In the genomic region with DNA sequence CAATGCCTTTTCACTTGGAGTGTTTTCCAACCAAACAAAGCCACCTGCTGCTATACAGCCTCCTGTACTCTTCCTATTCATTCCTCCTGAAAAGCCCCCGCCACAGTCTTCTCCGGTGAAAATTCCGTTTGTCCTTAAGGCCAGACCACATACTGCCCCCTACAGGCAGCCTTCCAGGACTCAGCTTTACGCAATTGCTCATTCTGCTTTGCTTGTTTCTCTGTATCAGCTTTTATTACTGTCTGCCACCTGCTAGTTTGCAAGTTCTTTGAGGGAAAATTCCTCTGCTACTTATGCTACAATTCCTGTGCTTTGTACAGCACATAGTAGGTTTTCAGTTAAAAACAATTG, we compare ENCODE assay signal across 8 cellular contexts.
DNase-seq lines count a peak whose midpoint lies in the region; ATAC-seq, FAIRE-seq and TF ChIP-seq lines count a peak whose summit lies in the region.
"Not testable (repeated sequence)": the region's sequence is repeated elsewhere in the genome, so short reads cannot be mapped to it uniquely, and the experiment has no call there.

No MANE protein-coding gene starts in this region.

- H3K14ac ChIP-seq in H1 (ENCODE audit: insufficient read length) = not testable (repeated sequence)

- peaks cover 12% of the 10 kb centered on the region for H3K4me1 Mint-ChIP-seq in WTC11

- POLR2A ChIA-PET in HEK293 (lab: Yijun Ruan, JAX); WTC11 (lab: Charles Lee); H1 (lab: Charles Lee; ENCODE audit: partially characterized antibody); HepG2 (lab: Yijun Ruan, JAX): not testable (repeated sequence)

- not testable (repeated sequence) for TF ChIP-seq CTCF in HEK293 (tag by site-specific recombination; IDR thresholded peaks at IDR 0.05)
- TF ChIP-seq CTCF in WTC11 (IDR thresholded peaks at IDR 0.05) (peak; percentile 30; the same call in 1 of the 2 replicates), H1 (IDR thresholded peaks at IDR 0.05; ENCODE audit: control extremely low read depth in 1 of 3, insufficient read depth in 1 of 3, low read depth in 1 of 3, low read length in 3 of 3) (peak in 1 of 3 experiments; percentile 24; a peak in 1 of 4 replicates), HepG2 (CRISPR knock-in tag; IDR thresholded peaks at IDR 0.05) (peak; percentile 42), upper lobe of right lung (IDR thresholded peaks at IDR 0.05) (peak; percentile 22)

- not testable (repeated sequence) for H3K79me2 ChIP-seq in H1 (ENCODE audit: control insufficient read depth in 1 of 2, insufficient read depth in 2 of 2, low read length in 2 of 2); HepG2 (ENCODE audit: insufficient read depth, low read length)

- H3K4me1 ChIP-seq in HEK293 (ENCODE audit: control insufficient read depth, insufficient read depth, low read length); H1 (replicated peaks in 1 of 4; ENCODE audit: control insufficient read depth in 3 of 4, insufficient read depth in 4 of 4, low read length in 3 of 4); HepG2 (ENCODE audit: insufficient read depth, low read length); upper lobe of right lung: not testable (repeated sequence)

- DNase-seq in ELF-1 (ENCODE audit: low read depth, low spot score) = peak; percentile 36
- DNase-seq in NCI-H345 treated with DMSO at 0.1 percent for 48 hours (lab: John Stamatoyannopoulos, UW; ENCODE audit: unreplicated experiment) = peak; percentile 38
- peak; percentile 27 for DNase-seq in OCI-M1 (lab: John Stamatoyannopoulos, UW)
- DNase-seq in WTC11 (ENCODE audit: low spot score); H1 (ENCODE audit: low read depth in 1 of 2, low spot score in 2 of 2); HepG2 (ENCODE audit: low spot score); upper lobe of right lung: not testable (repeated sequence)

- FAIRE-seq in H1 (lab: Jason Lieb, UNC) = peak; percentile 81
- peak; percentile 28 for FAIRE-seq in HepG2 (lab: Jason Lieb, UNC)

- CTCF ChIA-PET in HEK293 (lab: Yijun Ruan, JAX) = interaction anchor here (0.7 kb wide), 1 partner anchor 10 kb away, joined by 3 read pairs; no protein-coding TSS in a partner anchor
- CTCF ChIA-PET in WTC11 (lab: Charles Lee) = interaction anchor here (1.0 kb wide), 1 partner anchor 11 kb away, joined by 3 read pairs; no protein-coding TSS in a partner anchor
- CTCF ChIA-PET in H1 (lab: Charles Lee; ENCODE audit: partially characterized antibody) = interaction anchor here (1.0 to 1.3 kb wide), 7 partner anchors 9 to 390 kb away, joined by 3 to 6 read pairs (median 4); no protein-coding TSS in a partner anchor
- CTCF ChIA-PET in HepG2 (lab: Yijun Ruan, JAX; ENCODE audit: low intra/inter-chr PET ratio, low total read pairs) = not testable (repeated sequence)

- not testable (repeated sequence) for H3K23ac ChIP-seq in H1 (ENCODE audit: insufficient read length)

- not testable (repeated sequence) for H2BK15ac ChIP-seq in H1 (ENCODE audit: low read length)

- not testable (repeated sequence) for H3K36me3 Mint-ChIP-seq in WTC11

- not testable (repeated sequence) for H4K5ac ChIP-seq in H1 (ENCODE audit: insufficient read length, low read depth, low read length)

- TF ChIP-seq RAD21 in H1 (IDR thresholded peaks at IDR 0.05 in 1 of 2, conservative IDR thresholded peaks at IDR 0.05 in 1 of 2; ENCODE audit: low read depth in 2 of 2, low read length in 2 of 2); HepG2 (CRISPR knock-in tag; IDR thresholded peaks at IDR 0.05): not testable (repeated sequence)

- H3K9me3 ChIP-seq in HEK293 (ENCODE audit: control insufficient read depth, insufficient read depth, low read depth, low read length); H1 (ENCODE audit: insufficient read depth in 2 of 2, low read depth in 1 of 2, low read length in 1 of 2); HepG2 (ENCODE audit: low read length); upper lobe of right lung: not testable (repeated sequence)

- not testable (repeated sequence) for H4K20me1 ChIP-seq in H1 (replicated peaks in 1 of 2; ENCODE audit: control insufficient read depth in 1 of 2, insufficient read depth in 2 of 2, low read length in 2 of 2); HepG2 (ENCODE audit: insufficient read depth, low read length)

- H2BK120ac ChIP-seq in H1 (replicated peaks; ENCODE audit: low read depth, low read length) = not testable (repeated sequence)

- BruUV-seq in HepG2 (replicated peaks; lab: Mats Ljungman, UMichigan) = not testable (repeated sequence)

- not testable (repeated sequence) for H2AK5ac ChIP-seq in H1 (ENCODE audit: low read depth, low read length)

- not testable (repeated sequence) for H4K8ac ChIP-seq in H1 (ENCODE audit: extremely low read depth, insufficient read depth, low read length)

- not testable (repeated sequence) for H3K23me2 ChIP-seq in H1 (ENCODE audit: low read depth, low read length)

- H3K27ac ChIP-seq in HEK293 (ENCODE audit: extremely low read depth, low read depth, low read length); H1 (ENCODE audit: low read depth, low read length); HepG2 (ENCODE audit: extremely low read length, insufficient read depth, low read length); upper lobe of right lung: not testable (repeated sequence)

- H3K9ac ChIP-seq in H1 (replicated peaks in 1 of 4; ENCODE audit: extremely low read depth in 1 of 4, low read depth in 3 of 4, low read length in 3 of 4); HepG2 (ENCODE audit: insufficient read depth, low read depth, low read length): not testable (repeated sequence)

- not testable (repeated sequence) for H3K56ac ChIP-seq in H1 (replicated peaks; ENCODE audit: insufficient read length, low read depth, low read length)

- H4K91ac ChIP-seq in H1 (replicated peaks; ENCODE audit: insufficient read length, low read length) = not testable (repeated sequence)

- H3K27ac Mint-ChIP-seq in WTC11 = not testable (repeated sequence)

- intact Hi-C loops in HepG2 (cut with micrococcal nuclease; ENCODE audit: unreplicated experiment) = loop anchor here (5.0 kb wide), 1 partner anchor 380 kb away; no protein-coding TSS in a partner anchor
- intact Hi-C loops in upper lobe of right lung (cut with DNase I) = not testable (repeated sequence)

- H3K18ac ChIP-seq in H1 (ENCODE audit: extremely low read depth, low read length) = not testable (repeated sequence)

- not testable (repeated sequence) for TF ChIP-seq EP300 in H1 (IDR thresholded peaks at IDR 0.05; ENCODE audit: borderline replicate concordance in 1 of 2, low read depth in 2 of 2, low read length in 2 of 2); HepG2 (IDR thresholded peaks at IDR 0.05; ENCODE audit: low read depth in 2 of 2, low read length in 2 of 2); HepG2 (CRISPR knock-in tag; IDR thresholded peaks at IDR 0.05; ENCODE audit: borderline replicate concordance)

- in situ Hi-C loops in HepG2 (cut with HindIII; ENCODE audit: extremely low pct_ligation_motif_present, low pct_unique_long_range_greater_than_20kb) = not testable (repeated sequence)

- not testable (repeated sequence) for H3K27me3 ChIP-seq in H1 (replicated peaks in 1 of 4; ENCODE audit: control insufficient read depth in 3 of 4, extremely low read depth in 1 of 4, insufficient read depth in 3 of 4, low read length in 3 of 4); HepG2 (ENCODE audit: control insufficient read depth in 1 of 2, insufficient read depth in 2 of 2, low read length in 2 of 2); upper lobe of right lung

- H3K27me3 Mint-ChIP-seq in WTC11 (ENCODE audit: low read depth) = not testable (repeated sequence)

- H2BK20ac ChIP-seq in H1 (ENCODE audit: low read length) = not testable (repeated sequence)

- H2BK12ac ChIP-seq in H1 (ENCODE audit: low read depth, low read length) = not testable (repeated sequence)

- H2AFZ ChIP-seq in H1 (ENCODE audit: low read length); HepG2 (ENCODE audit: low read length): not testable (repeated sequence)

- not testable (repeated sequence) for TF ChIP-seq POLR2A in H1 (IDR thresholded peaks at IDR 0.05; ENCODE audit: control extremely low read depth in 1 of 2, low read depth in 2 of 2, low read length in 2 of 2); HepG2 (IDR thresholded peaks at IDR 0.05; ENCODE audit: insufficient read depth in 1 of 2, low read depth in 2 of 2, low read length in 2 of 2)

- not testable (repeated sequence) for H3K4me2 ChIP-seq in H1 (ENCODE audit: insufficient read depth in 1 of 2, low read depth in 2 of 2, low read length in 2 of 2); HepG2 (ENCODE audit: low read depth, low read length)

- ATAC-seq in WTC11 (peak; percentile 80), HepG2 (peak; percentile 66), upper lobe of right lung (peak; percentile 63)

- peaks cover 10% of the 10 kb centered on the region for H3K9me3 Mint-ChIP-seq in WTC11

- not testable (repeated sequence) for H3K79me1 ChIP-seq in H1 (ENCODE audit: low read depth, low read length)

- H3K36me3 ChIP-seq in HEK293 (ENCODE audit: control insufficient read depth in 2 of 2, insufficient read depth in 1 of 2, low read length in 2 of 2); H1 (ENCODE audit: control insufficient read depth in 2 of 4, insufficient read depth in 4 of 4, low read length in 3 of 4); HepG2 (replicated peaks in 1 of 2; ENCODE audit: control insufficient read depth in 1 of 2, insufficient read depth in 2 of 2, low read length in 2 of 2); upper lobe of right lung: not testable (repeated sequence)

- H3K4me3 Mint-ChIP-seq in WTC11 = not testable (repeated sequence)

- not testable (repeated sequence) for H3K4ac ChIP-seq in H1 (replicated peaks; ENCODE audit: insufficient read length, low read depth, low read length)

- H2BK5ac ChIP-seq in H1 (ENCODE audit: low read depth, low read length) = not testable (repeated sequence)

- WGBS in H1 (ENCODE audit: extremely low coverage in 1 of 2, insufficient coverage in 1 of 2, insufficient read length in 1 of 2, insufficient replicate concordance in 2 of 2, low coverage in 1 of 2, low lambda C conversion rate in 2 of 2, missing lambda C conversion rate in 1 of 2), 2 experiments = 22% methylated on average over 2 of the region's 4 CpGs; no CpG with 5 or more reads in 1 of the 2 experiments
- WGBS in HepG2 (ENCODE audit: low lambda C conversion rate) = 34% methylated on average over 4 of the region's 4 CpGs

- H3K4me3 ChIP-seq in HEK293 (ENCODE audit: low read depth, low read length); H1 (ENCODE audit: extremely low read depth in 1 of 4, insufficient read depth in 2 of 4, low read depth in 3 of 4, low read length in 4 of 4); HepG2 (replicated peaks in 1 of 3; ENCODE audit: insufficient read depth in 1 of 3, low read depth in 2 of 3, low read length in 3 of 3); upper lobe of right lung: not testable (repeated sequence)
